8 cellular contexts compared by ENCODE assay signal in genomic region chr17:48578616-48579560, GRCh38. TPM values are rescaled to one million over a fixed set of nuclear protein-coding genes. Genes with fewer than 3 reads are reported as not detected.
A peak's percentile ranks its signal among the peaks of the same experiment; 100 is the strongest.
DNase-seq lines count a peak whose midpoint lies in the region; ATAC-seq and TF ChIP-seq lines count a peak whose summit lies in the region.

No MANE protein-coding gene starts in this region.

- peaks cover 10% of the 10 kb centered on the region for H3K36me3 Mint-ChIP-seq in activated CD8-positive, alpha-beta T cell treated with anti-CD3 and anti-CD28 coated beads, Interleukin-2, amount 10 ng/mL, durations not matched to agents 7 days and 5 days (ENCODE audit: low read depth)

- ATAC-seq in HG02571 (IDR thresholded peaks at IDR 0.05; ENCODE audit: unreplicated experiment) (peak; percentile 20), upper lobe of left lung (ENCODE audit: low FRiP score in 2 of 2) (no peak), HG03469 (IDR thresholded peaks at IDR 0.05; ENCODE audit: unreplicated experiment) (no peak), HG03039 (IDR thresholded peaks at IDR 0.05; ENCODE audit: unreplicated experiment) (no peak), HG03045 (IDR thresholded peaks at IDR 0.05; ENCODE audit: unreplicated experiment) (no peak)
- peak; percentile 60 for ATAC-seq in activated CD8-positive, alpha-beta T cell treated with anti-CD3 and anti-CD28 coated beads, Interleukin-2, amount 10 ng/mL, durations not matched to agents 7 days and 5 days

- H3K27me3 ChIP-seq in liver (ENCODE audit: control insufficient read depth in 4 of 4, insufficient read depth in 4 of 4, low read length in 3 of 4) (peaks cover 4 to 25% (median 7%) of the 10 kb centered on the region in 4 donors), upper lobe of left lung (peaks cover 0 to 77% (median 42%) of the 10 kb centered on the region in 4 donors)

- TF ChIP-seq RAD21 in liver (IDR thresholded peaks at IDR 0.05), result no peak

- 9% methylated on average over 46 of the region's 46 CpGs for WGBS in liver
- WGBS in upper lobe of left lung, 2 donors, result 10 to 12% methylated on average over 38 to 41 of the region's 46 CpGs

- TF ChIP-seq CTCF in GM12865 (IDR thresholded peaks at IDR 0.05; ENCODE audit: insufficient read depth, low read depth, low read length, missing control alignments) (peak; percentile 1), liver (IDR thresholded peaks at IDR 0.05; ENCODE audit: low read depth, low read length, missing input control) (no peak), upper lobe of left lung (IDR thresholded peaks at IDR 0.05) (no peak)

- H3K4me3 ChIP-seq in GM12865 (ENCODE audit: low read depth, low read length) (peak overlapping the region; percentile 70), liver (ENCODE audit: low read depth in 1 of 3, low read length in 3 of 3) (peak overlapping the region in 1 of 3 donors; percentile 46), upper lobe of left lung (peak overlapping the region; percentile 28 to 57 (median 52))

- peak overlapping the region; percentile 79 for H3K27ac Mint-ChIP-seq in activated CD8-positive, alpha-beta T cell treated with anti-CD3 and anti-CD28 coated beads, Interleukin-2, amount 10 ng/mL, durations not matched to agents 7 days and 5 days

- peak overlapping the region in 1 of 2 donors; percentile 20 for H3K9ac ChIP-seq in liver (ENCODE audit: low read depth in 1 of 2, low read length in 2 of 2)

- no peaks in the 10 kb centered on the region for H3K36me3 ChIP-seq in liver (ENCODE audit: control insufficient read depth in 4 of 4, insufficient read depth in 3 of 4, low read depth in 1 of 4, low read length in 3 of 4)
- no peaks in the 10 kb centered on the region for H3K36me3 ChIP-seq in upper lobe of left lung

- TF ChIP-seq EP300 in upper lobe of left lung (IDR thresholded peaks at IDR 0.05), result no peak

- H3K27me3 Mint-ChIP-seq in activated CD8-positive, alpha-beta T cell treated with anti-CD3 and anti-CD28 coated beads, Interleukin-2, amount 10 ng/mL, durations not matched to agents 7 days and 5 days (ENCODE audit: low read depth), result peaks cover 46% of the 10 kb centered on the region

- H3K9me3 ChIP-seq in liver (ENCODE audit: control insufficient read depth in 4 of 4, low read length in 3 of 4) (no peaks in the 10 kb centered on the region), upper lobe of left lung (no peaks in the 10 kb centered on the region)

- DNase-seq in GM12865 (ENCODE audit: low read depth), result no peak
- DNase-seq in activated CD8-positive, alpha-beta T cell treated with anti-CD3 and anti-CD28 coated beads, Interleukin-2, amount 10 ng/mL, durations not matched to agents 7 days and 5 days, result no peak
- no peak for DNase-seq in upper lobe of left lung

- POLR2A ChIA-PET in activated CD8-positive, alpha-beta T cell treated with anti-CD3 and anti-CD28 coated beads, Interleukin-2, amount 10 ng/mL, durations not matched to agents 7 days and 5 days (lab: Charles Lee), result no interaction called here

- H3K4me3 Mint-ChIP-seq in activated CD8-positive, alpha-beta T cell treated with anti-CD3 and anti-CD28 coated beads, Interleukin-2, amount 10 ng/mL, durations not matched to agents 7 days and 5 days, result peak overlapping the region; percentile 90

- peak overlapping the region; percentile 51 to 65 for H3K27ac ChIP-seq in liver (ENCODE audit: low read depth in 1 of 2, low read length in 2 of 2)
- peak overlapping the region; percentile 80 to 94 (median 86) for H3K27ac ChIP-seq in upper lobe of left lung

- CTCF ChIA-PET in activated CD8-positive, alpha-beta T cell treated with anti-CD3 and anti-CD28 coated beads, Interleukin-2, amount 10 ng/mL, durations not matched to agents 7 days and 5 days (lab: Charles Lee), result interaction anchor here (0.8 to 1.4 kb wide), 4 partner anchors 14 to 242 kb away, joined by 3 to 6 read pairs (median 4); no protein-coding TSS in a partner anchor

- no peaks in the 10 kb centered on the region for H3K9me3 Mint-ChIP-seq in activated CD8-positive, alpha-beta T cell treated with anti-CD3 and anti-CD28 coated beads, Interleukin-2, amount 10 ng/mL, durations not matched to agents 7 days and 5 days (ENCODE audit: insufficient read depth)

- H3K4me1 ChIP-seq in liver (ENCODE audit: control insufficient read depth in 4 of 4, insufficient read depth in 4 of 4, low read length in 3 of 4), result peaks cover 0 to 6% (median 3%) of the 10 kb centered on the region in 4 donors
- peaks cover 17 to 30% (median 19%) of the 10 kb centered on the region in 4 donors for H3K4me1 ChIP-seq in upper lobe of left lung

- peaks cover 61% of the 10 kb centered on the region for H3K4me1 Mint-ChIP-seq in activated CD8-positive, alpha-beta T cell treated with anti-CD3 and anti-CD28 coated beads, Interleukin-2, amount 10 ng/mL, durations not matched to agents 7 days and 5 days (ENCODE audit: low read depth)

- TF ChIP-seq POLR2A in upper lobe of left lung (IDR thresholded peaks at IDR 0.05), result no peak

TF ChIP-seq in liver, 16 proteins besides CTCF, POLR2A, EP300 and RAD21 (continues in another document):
- TF ChIP-seq ATF3 (IDR thresholded peaks at IDR 0.05) (no peak), JUND (IDR thresholded peaks at IDR 0.05) (no peak), YY1 (IDR thresholded peaks at IDR 0.05) (no peak), REST (IDR thresholded peaks at IDR 0.05) (no peak), HNF4G (IDR thresholded peaks at IDR 0.05) (no peak), HNF4A (conservative IDR thresholded peaks at IDR 0.05) (no peak), RXRA (IDR thresholded peaks at IDR 0.05) (no peak), TAF1 (conservative IDR thresholded peaks at IDR 0.05) (no peak), MAX (IDR thresholded peaks at IDR 0.05) (no peak), NR2F2 (IDR thresholded peaks at IDR 0.05) (no peak)

RNA-seq across cellular contexts. Expression of gene HOXB4, which starts 0.7 kb away (rescaled TPM):
- total RNA-seq in activated CD8-positive, alpha-beta T cell treated with anti-CD3 and anti-CD28 coated beads, Interleukin-2, amount 10 ng/mL, durations not matched to agents 7 days and 5 days, result 1 to 10 TPM; 5.7 to 6.1 TPM
- total RNA-seq in liver (under 1 TPM; 0.65 to 0.75 TPM), upper lobe of left lung (1 to 10 TPM in 4 of 6 donors, under 1 TPM in 2; 0.61 to 5.6 (median 2.0) TPM)
- polyA plus RNA-seq in liver, result under 1 TPM; 0.19 to 0.35 TPM

RNA-seq across cellular contexts. Expression of gene HOXB3, which starts 11.2 kb away (rescaled TPM):
- 10 to 100 TPM in 1 of 2 experiments, 1 to 10 TPM in 1; 8.2 to 10.3 TPM for total RNA-seq in activated CD8-positive, alpha-beta T cell treated with anti-CD3 and anti-CD28 coated beads, Interleukin-2, amount 10 ng/mL, durations not matched to agents 7 days and 5 days
- total RNA-seq in liver (1 to 10 TPM in 1 of 2 donors, under 1 TPM in 1; 0.75 to 2.2 TPM), upper lobe of left lung (10 to 100 TPM in 2 of 6 donors, 1 to 10 TPM in 4; 2.9 to 12.6 (median 7.9) TPM)
- 1 to 10 TPM; 1.0 to 1.3 TPM for polyA plus RNA-seq in liver

RNA-seq across cellular contexts. Expression of gene HOXB5, which starts 14.7 kb away (rescaled TPM):
- not detected for total RNA-seq in activated CD8-positive, alpha-beta T cell treated with anti-CD3 and anti-CD28 coated beads, Interleukin-2, amount 10 ng/mL, durations not matched to agents 7 days and 5 days
- under 1 TPM in 1 of 2 donors, not detected in 1; 0.08 TPM for total RNA-seq in liver
- under 1 TPM; 0.36 to 0.38 TPM for polyA plus RNA-seq in liver
- total RNA-seq in upper lobe of left lung, result 1 to 10 TPM in 4 of 6 donors, under 1 TPM in 2; 0.39 to 5.0 (median 1.5) TPM

RNA-seq across cellular contexts. Expression of gene HOXB6, which starts 25.9 kb away (rescaled TPM):
- total RNA-seq in activated CD8-positive, alpha-beta T cell treated with anti-CD3 and anti-CD28 coated beads, Interleukin-2, amount 10 ng/mL, durations not matched to agents 7 days and 5 days, result not detected
- total RNA-seq in liver (under 1 TPM; 0.17 to 0.33 TPM), upper lobe of left lung (10 to 100 TPM in 2 of 6 donors, 1 to 10 TPM in 4; 1.1 to 11.3 (median 7.0) TPM)
- 1 to 10 TPM in 1 of 2 donors, under 1 TPM in 1; 0.58 to 1.1 TPM for polyA plus RNA-seq in liver

RNA-seq across cellular contexts. Expression of gene HOXB7, which starts 31.9 kb away (rescaled TPM):
- total RNA-seq in activated CD8-positive, alpha-beta T cell treated with anti-CD3 and anti-CD28 coated beads, Interleukin-2, amount 10 ng/mL, durations not matched to agents 7 days and 5 days, result under 1 TPM; 0.87 to 0.91 TPM
- total RNA-seq in liver, result under 1 TPM; 0.08 to 0.28 TPM
- polyA plus RNA-seq in liver, result under 1 TPM; 0.26 to 0.31 TPM
- 1 to 10 TPM in 5 of 6 donors, not detected in 1; 1.1 to 3.7 (median 1.3) TPM for total RNA-seq in upper lobe of left lung

Comparison
In these comparisons a context has a peak if more than half of its experiments do, and no peak if none do; other contexts are left out.
1. ATAC-seq: peak in HG02571 (single experiment) and activated CD8-positive, alpha-beta T cell treated with anti-CD3 and anti-CD28 coated beads, Interleukin-2, amount 10 ng/mL, durations not matched to agents 7 days and 5 days (single experiment); none in upper lobe of left lung (0 of 2), HG03469 (single experiment), HG03039 (single experiment) and HG03045 (single experiment).